Comparison of ENCODE assay signal across 9 cellular contexts in genomic region chr9:129640871-129641750, GRCh38. TPM values are rescaled to one million over a fixed set of nuclear protein-coding genes. Genes with fewer than 3 reads are reported as not detected.
A peak's percentile ranks its signal among the peaks of the same experiment; 100 is the strongest.
DNase-seq lines count a peak whose midpoint lies in the region; ATAC-seq and TF ChIP-seq lines count a peak whose summit lies in the region.
"Had no signal": no experiment of that assay in that cellular context is flagged by ENCODE, and none has a peak within 500 bp of the region (broad histone marks: within the 10 kb centered on the region; RNA-seq: fewer than 3 reads in every experiment).

No MANE protein-coding gene starts in this region.

- H3K36me3 Mint-ChIP-seq in Caco-2 (ENCODE audit: insufficient read depth, unreplicated experiment), result peaks cover 51% of the 10 kb centered on the region

- BruUV-seq in Caco-2 (replicated peaks; lab: Mats Ljungman, UMichigan), result TSS peak; percentile 31

- CTCF ChIA-PET in Caco-2 (lab: Charles Lee), result no interaction called here

- DNase-seq in Caco-2, result no peak
- DNase-seq in HL-60 (ENCODE audit: low read depth in 1 of 2, low spot score in 1 of 2), result no peak
- no peak for DNase-seq in brain microvascular endothelial cell
- no peak for DNase-seq in mucosa of descending colon
- DNase-seq in 8988T, result no peak
- no peak for DNase-seq in stimulated activated CD4-positive, alpha-beta T cell treated with anti-CD3 and anti-CD28 coated beads, Interleukin-4, amount 100 ng/mL, for 1 hour
- no peak for DNase-seq in NCI-H345 (lab: John Stamatoyannopoulos, UW)

- in situ Hi-C loops in brain microvascular endothelial cell (cut with HindIII; ENCODE audit: low pct_ligation_motif_present, low sequenced_read_pairs), result no loop called here

- peaks cover 6% of the 10 kb centered on the region for H3K4me1 Mint-ChIP-seq in Caco-2 (ENCODE audit: low read depth, unreplicated experiment)

- POLR2A ChIA-PET in Caco-2 (lab: Charles Lee), result no interaction called here

- H3K4me3 Mint-ChIP-seq in Caco-2 (ENCODE audit: unreplicated experiment), result peak overlapping the region; percentile 89

- H3K36me3 ChIP-seq in Caco-2 (ENCODE audit: control insufficient read depth, insufficient read depth, low read length) (no peaks in the 10 kb centered on the region), brain microvascular endothelial cell (replicated peaks) (peaks cover 29% of the 10 kb centered on the region), mucosa of descending colon (ENCODE audit: low read depth) (no peaks in the 10 kb centered on the region)

- intact Hi-C loops in Caco-2 (cut with micrococcal nuclease; ENCODE audit: unreplicated experiment) (no loop called here), mucosa of descending colon (cut with DNase I, micrococcal nuclease) (no loop called here)

- peak overlapping the region; percentile 85 for H3K27ac Mint-ChIP-seq in Caco-2 (ENCODE audit: unreplicated experiment)

- H3K9me3 Mint-ChIP-seq in Caco-2 (ENCODE audit: unreplicated experiment), result no peaks in the 10 kb centered on the region

- H3K9me3 ChIP-seq in Caco-2 (no peaks in the 10 kb centered on the region), mucosa of descending colon (no peaks in the 10 kb centered on the region)

- no peak for TF ChIP-seq CTCF in Caco-2 (IDR thresholded peaks at IDR 0.05; ENCODE audit: insufficient read depth in 1 of 2, low read depth in 1 of 2, low read length in 1 of 2, severe bottlenecking in 1 of 2, unreplicated experiment in 1 of 2)
- no peak for TF ChIP-seq CTCF in HL-60 (IDR thresholded peaks at IDR 0.05; ENCODE audit: insufficient read depth, low read length)
- TF ChIP-seq CTCF in brain microvascular endothelial cell (IDR thresholded peaks at IDR 0.05; ENCODE audit: low read depth, low read length, missing control alignments), result no peak
- no peak for TF ChIP-seq CTCF in mucosa of descending colon (IDR thresholded peaks at IDR 0.05)

- no peaks in the 10 kb centered on the region for H3K27me3 Mint-ChIP-seq in Caco-2 (ENCODE audit: insufficient read depth, unreplicated experiment)

- H3K4me1 ChIP-seq in Caco-2 (peaks cover 3% of the 10 kb centered on the region; the same call in 1 of the 2 replicates), mucosa of descending colon (ENCODE audit: low read depth) (peaks cover 13% of the 10 kb centered on the region)

- peak; percentile 19 for ATAC-seq in mucosa of descending colon
- ATAC-seq in GM18868 (IDR thresholded peaks at IDR 0.05; ENCODE audit: unreplicated experiment), result no peak

- H3K27me3 ChIP-seq in Caco-2 (replicated peaks; ENCODE audit: control insufficient read depth, insufficient read depth, low read length) (no peaks in the 10 kb centered on the region), HL-60 (ENCODE audit: insufficient read depth, poor library complexity, severe bottlenecking) (no peaks in the 10 kb centered on the region), brain microvascular endothelial cell (replicated peaks) (no peaks in the 10 kb centered on the region)

- peak overlapping the region; percentile 99 for H3K4me3 ChIP-seq in Caco-2 (ENCODE audit: low read depth, low read length)
- peak overlapping the region; percentile 88 for H3K4me3 ChIP-seq in HL-60 (replicated peaks; ENCODE audit: insufficient read depth, low read length)
- peak overlapping the region; percentile 88 for H3K4me3 ChIP-seq in brain microvascular endothelial cell (ENCODE audit: low read depth, low read length)
- peak overlapping the region; percentile 86 for H3K4me3 ChIP-seq in mucosa of descending colon

- H3K27ac ChIP-seq in HL-60 (replicated peaks), result peak overlapping the region; percentile 59
- peak overlapping the region; percentile 12 for H3K27ac ChIP-seq in brain microvascular endothelial cell

RNA-seq across cellular contexts. Expression of gene ASB6, which starts 0.8 kb away (rescaled TPM):
- total RNA-seq in Caco-2 (2022) (17.4 and 18.1 TPM in 2 replicates), mucosa of descending colon (10 to 100 TPM; 16.1 to 21.3 (median 17.5) TPM)

RNA-seq across cellular contexts. Expression of gene NTMT1, which starts 15.1 kb away (rescaled TPM):
- total RNA-seq in Caco-2 (2022) (44.1 and 51.6 TPM in 2 replicates), mucosa of descending colon (10 to 100 TPM; 22.0 to 32.0 (median 26.2) TPM)

RNA-seq across cellular contexts. Expression of gene C9orf50, which starts 20.2 kb away (rescaled TPM):
- not detected in 2 replicates for total RNA-seq in Caco-2 (2022)
- not detected for total RNA-seq in mucosa of descending colon
- total RNA-seq: M059J had no signal

RNA-seq across cellular contexts. Expression of gene PRRX2, which starts 24.3 kb away (rescaled TPM):
- total RNA-seq in Caco-2 (2022), result not detected in 2 replicates
- 1 to 10 TPM in 1 of 3 donors, under 1 TPM in 2; 0.38 to 1.6 (median 0.89) TPM for total RNA-seq in mucosa of descending colon
